ENCODE assay signal across 12 cellular contexts in genomic region chr4:128819082-128819742, GRCh38. TPM values are rescaled to one million over a fixed set of nuclear protein-coding genes. Genes with fewer than 3 reads are reported as not detected.
DNase-seq lines count a peak whose midpoint lies in the region; ATAC-seq, FAIRE-seq and TF ChIP-seq lines count a peak whose summit lies in the region.
"Had no signal": no experiment of that assay in that cellular context is flagged by ENCODE, and none has a peak within 500 bp of the region (broad histone marks: within the 10 kb centered on the region; RNA-seq: fewer than 3 reads in every experiment).

No MANE protein-coding gene starts in this region.

- H3K4me1 ChIP-seq in endodermal cell (ENCODE audit: control insufficient read depth, insufficient read depth, low read length): peaks cover 10% of the 10 kb centered on the region

- H3K27ac Mint-ChIP-seq in activated naive CD4-positive, alpha-beta T cell treated with anti-CD3 and anti-CD28 coated beads, Interleukin-2, amount 50 U/mL, for 24 hours: no peak overlapping the region
- H3K27ac Mint-ChIP-seq in activated naive CD4-positive, alpha-beta T cell treated with anti-CD3 and anti-CD28 coated beads, Interleukin-2, amount 10 ng/mL, durations not matched to agents 7 days and 5 days: no peak overlapping the region
- peak overlapping the region; percentile 17 for H3K27ac Mint-ChIP-seq in endodermal cell
- H3K27ac Mint-ChIP-seq in stimulated activated naive CD8-positive, alpha-beta T cell treated with anti-CD3 and anti-CD28 coated beads, Interleukin-15, amount 100 ng/mL, for 72 hours: peak overlapping the region in 1 of 2 donors; percentile 77

- no peaks in the 10 kb centered on the region for H3K27me3 ChIP-seq in endodermal cell (ENCODE audit: control insufficient read depth, insufficient read depth, low read length, poor library complexity, severe bottlenecking)
- H3K27me3 ChIP-seq: MG63 had no signal

- ATAC-seq in stimulated activated naive CD8-positive, alpha-beta T cell treated with anti-CD3 and anti-CD28 coated beads, Interleukin-15, amount 100 ng/mL, for 72 hours: peak; percentile 35

- peaks cover 38% of the 10 kb centered on the region for H3K36me3 ChIP-seq in endodermal cell (ENCODE audit: control insufficient read depth, insufficient read depth, low read length)

- H3K9me3 ChIP-seq in endodermal cell (ENCODE audit: control insufficient read depth, low read length): no peaks in the 10 kb centered on the region
- H3K9me3 ChIP-seq: MG63 had no signal

- WGBS in endodermal cell (ENCODE audit: insufficient coverage in 1 of 2, insufficient read length in 1 of 2), 2 experiments: 94% methylated on average over 3 to 6 of the region's 6 CpGs

- peak; percentile 79 for FAIRE-seq in RCC 7860 (lab: Jason Lieb, UNC)
- FAIRE-seq in HTR-8/SVneo (lab: Jason Lieb, UNC): no peak

- H3K9me3 Mint-ChIP-seq in activated naive CD4-positive, alpha-beta T cell treated with anti-CD3 and anti-CD28 coated beads, Interleukin-2, amount 50 U/mL, for 24 hours: no peaks in the 10 kb centered on the region
- H3K9me3 Mint-ChIP-seq in activated naive CD4-positive, alpha-beta T cell treated with anti-CD3 and anti-CD28 coated beads, Interleukin-2, amount 10 ng/mL, durations not matched to agents 7 days and 5 days: peaks cover 3% of the 10 kb centered on the region
- H3K9me3 Mint-ChIP-seq in endodermal cell: no peaks in the 10 kb centered on the region
- no peaks in the 10 kb centered on the region for H3K9me3 Mint-ChIP-seq in stimulated activated naive CD8-positive, alpha-beta T cell treated with anti-CD3 and anti-CD28 coated beads, Interleukin-15, amount 100 ng/mL, for 72 hours
- H3K9me3 Mint-ChIP-seq: brain had no signal

- no peak for TF ChIP-seq CTCF in endodermal cell (conservative IDR thresholded peaks at IDR 0.05)

- H3K27me3 Mint-ChIP-seq in activated naive CD4-positive, alpha-beta T cell treated with anti-CD3 and anti-CD28 coated beads, Interleukin-2, amount 50 U/mL, for 24 hours: no peaks in the 10 kb centered on the region
- no peaks in the 10 kb centered on the region for H3K27me3 Mint-ChIP-seq in activated naive CD4-positive, alpha-beta T cell treated with anti-CD3 and anti-CD28 coated beads, Interleukin-2, amount 10 ng/mL, durations not matched to agents 7 days and 5 days
- H3K27me3 Mint-ChIP-seq in endodermal cell (ENCODE audit: insufficient read depth): no peaks in the 10 kb centered on the region
- no peaks in the 10 kb centered on the region for H3K27me3 Mint-ChIP-seq in stimulated activated naive CD8-positive, alpha-beta T cell treated with anti-CD3 and anti-CD28 coated beads, Interleukin-15, amount 100 ng/mL, for 72 hours
- H3K27me3 Mint-ChIP-seq: brain had no signal

- no peak overlapping the region for H3K9ac ChIP-seq in endodermal cell (ENCODE audit: extremely low read depth, low read length, poor library complexity, severe bottlenecking)

- no peak overlapping the region for H3K27ac ChIP-seq in endodermal cell (ENCODE audit: low read depth, low read length)

- no peak for DNase-seq in activated naive CD4-positive, alpha-beta T cell treated with anti-CD3 and anti-CD28 coated beads, Interleukin-2, amount 10 ng/mL, durations not matched to agents 7 days and 5 days
- peak; percentile 80 for DNase-seq in RCC 7860 (ENCODE audit: low spot score)
- no peak for DNase-seq in endodermal cell
- DNase-seq in stimulated activated naive CD8-positive, alpha-beta T cell treated with anti-CD3 and anti-CD28 coated beads, Interleukin-15, amount 100 ng/mL, for 72 hours: no peak
- no peak for DNase-seq in mesenteric fat pad (ENCODE audit: low spot score)
- no peak for DNase-seq in HTR-8/SVneo (ENCODE audit: insufficient read length, low spot score)
- DNase-seq in middle frontal gyrus (ENCODE audit: extremely low spot score, low spot score): no peak
- DNase-seq: foreskin melanocyte, MG63, NCI-H2171 had no signal

- peaks cover 82% of the 10 kb centered on the region for H3K4me1 Mint-ChIP-seq in activated naive CD4-positive, alpha-beta T cell treated with anti-CD3 and anti-CD28 coated beads, Interleukin-2, amount 50 U/mL, for 24 hours
- H3K4me1 Mint-ChIP-seq in activated naive CD4-positive, alpha-beta T cell treated with anti-CD3 and anti-CD28 coated beads, Interleukin-2, amount 10 ng/mL, durations not matched to agents 7 days and 5 days: peaks cover 53% of the 10 kb centered on the region
- peaks cover 35% of the 10 kb centered on the region for H3K4me1 Mint-ChIP-seq in endodermal cell
- H3K4me1 Mint-ChIP-seq in stimulated activated naive CD8-positive, alpha-beta T cell treated with anti-CD3 and anti-CD28 coated beads, Interleukin-15, amount 100 ng/mL, for 72 hours: peaks cover 75% of the 10 kb centered on the region

- H3K4me3 Mint-ChIP-seq in activated naive CD4-positive, alpha-beta T cell treated with anti-CD3 and anti-CD28 coated beads, Interleukin-2, amount 50 U/mL, for 24 hours: peak overlapping the region; percentile 51
- H3K4me3 Mint-ChIP-seq in activated naive CD4-positive, alpha-beta T cell treated with anti-CD3 and anti-CD28 coated beads, Interleukin-2, amount 10 ng/mL, durations not matched to agents 7 days and 5 days: no peak overlapping the region
- no peak overlapping the region for H3K4me3 Mint-ChIP-seq in endodermal cell
- H3K4me3 Mint-ChIP-seq in stimulated activated naive CD8-positive, alpha-beta T cell treated with anti-CD3 and anti-CD28 coated beads, Interleukin-15, amount 100 ng/mL, for 72 hours: peak overlapping the region; percentile 46 to 72

- peaks cover 1% of the 10 kb centered on the region for H3K36me3 Mint-ChIP-seq in activated naive CD4-positive, alpha-beta T cell treated with anti-CD3 and anti-CD28 coated beads, Interleukin-2, amount 50 U/mL, for 24 hours
- H3K36me3 Mint-ChIP-seq in activated naive CD4-positive, alpha-beta T cell treated with anti-CD3 and anti-CD28 coated beads, Interleukin-2, amount 10 ng/mL, durations not matched to agents 7 days and 5 days: peaks cover 30% of the 10 kb centered on the region
- H3K36me3 Mint-ChIP-seq in endodermal cell (ENCODE audit: low read depth): peaks cover 9% of the 10 kb centered on the region

- no peak overlapping the region for H3K4me3 ChIP-seq in endodermal cell (ENCODE audit: low read length)
- H3K4me3 ChIP-seq: MG63 had no signal

- CTCF ChIA-PET in activated naive CD4-positive, alpha-beta T cell treated with anti-CD3 and anti-CD28 coated beads, Interleukin-2, amount 10 ng/mL, durations not matched to agents 7 days and 5 days (lab: Charles Lee): interaction anchor here (1.2 kb wide), 1 partner anchor 9 kb away, joined by 5 read pairs; no protein-coding TSS in a partner anchor

RNA-seq across cellular contexts. Expression of gene JADE1, which starts 9.7 kb away (rescaled TPM):
- total RNA-seq in endodermal cell (10 to 100 TPM; 48.5 to 50.8 TPM), mesenteric fat pad (53.4 TPM)
- polyA plus RNA-seq in endodermal cell (2013, experiment 1 of 2): 29.2 TPM
- 23.9 TPM for polyA plus RNA-seq in endodermal cell (2013, experiment 2 of 2)

Comparison
In these comparisons a context has a peak if more than half of its experiments do, and no peak if none do; other contexts are left out.
1. H3K4me3 Mint-ChIP-seq: peak in activated naive CD4-positive, alpha-beta T cell treated with anti-CD3 and anti-CD28 coated beads, Interleukin-2, amount 50 U/mL, for 24 hours (single experiment) and stimulated activated naive CD8-positive, alpha-beta T cell treated with anti-CD3 and anti-CD28 coated beads, Interleukin-15, amount 100 ng/mL, for 72 hours (2 of 2); none in activated naive CD4-positive, alpha-beta T cell treated with anti-CD3 and anti-CD28 coated beads, Interleukin-2, amount 10 ng/mL, durations not matched to agents 7 days and 5 days (single experiment) and endodermal cell (single experiment).